Comparison of ENCODE assay signal across 8 cellular contexts in genomic region chr3:5186089-5186853, GRCh38. TPM values are rescaled to one million over a fixed set of nuclear protein-coding genes. Genes with fewer than 3 reads are reported as not detected.
A peak's percentile ranks its signal among the peaks of the same experiment; 100 is the strongest.
DNase-seq lines count a peak whose midpoint lies in the region.

No MANE protein-coding gene starts in this region.

- H3K14ac ChIP-seq in neuronal stem cell (ENCODE audit: low read length), result no peak overlapping the region

- peaks cover 27% of the 10 kb centered on the region for H3K4me1 Mint-ChIP-seq in activated naive CD4-positive, alpha-beta T cell treated with anti-CD3 and anti-CD28 coated beads, Interleukin-2, amount 50 U/mL, for 24 hours

- H3K27ac ChIP-seq in HUES48 (ENCODE audit: low read depth, low read length), result peak overlapping the region; percentile 6
- peak overlapping the region; percentile 34 to 56 for H3K27ac ChIP-seq in mucosa of rectum (ENCODE audit: low read depth in 2 of 2, low read length in 2 of 2)
- no peak overlapping the region for H3K27ac ChIP-seq in neuronal stem cell (replicated peaks; ENCODE audit: low read length)

- peak overlapping the region; percentile 30 for H3K27ac Mint-ChIP-seq in activated naive CD4-positive, alpha-beta T cell treated with anti-CD3 and anti-CD28 coated beads, Interleukin-2, amount 50 U/mL, for 24 hours

- peaks cover 3% of the 10 kb centered on the region for H3K27me3 ChIP-seq in HUES48 (ENCODE audit: control insufficient read depth, insufficient read depth, low read length)
- H3K27me3 ChIP-seq in adipocyte (replicated peaks; ENCODE audit: control insufficient read depth, insufficient read depth, low read length), result no peaks in the 10 kb centered on the region
- no peaks in the 10 kb centered on the region for H3K27me3 ChIP-seq in mucosa of rectum (ENCODE audit: control insufficient read depth in 2 of 2, insufficient read depth in 2 of 2, low read length in 2 of 2)
- no peaks in the 10 kb centered on the region for H3K27me3 ChIP-seq in neuronal stem cell (ENCODE audit: control insufficient read depth in 3 of 3, insufficient read depth in 3 of 3, low read depth in 1 of 3, low read length in 3 of 3)

- H2AK5ac ChIP-seq in neuronal stem cell (ENCODE audit: low read depth, low read length), result no peak overlapping the region

- no peak overlapping the region for H2BK5ac ChIP-seq in neuronal stem cell (ENCODE audit: low read length)

- H3K4me1 ChIP-seq in HUES48 (ENCODE audit: control insufficient read depth, insufficient read depth, low read length), result peaks cover 17% of the 10 kb centered on the region; the same call in 1 of the 2 replicates
- peaks cover 26% of the 10 kb centered on the region for H3K4me1 ChIP-seq in adipocyte (ENCODE audit: control insufficient read depth, insufficient read depth, low read length)
- H3K4me1 ChIP-seq in mucosa of rectum (ENCODE audit: control insufficient read depth in 2 of 2, insufficient read depth in 2 of 2, low read length in 2 of 2), result peaks cover 8 to 16% of the 10 kb centered on the region in 2 donors
- peaks cover 3 to 5% of the 10 kb centered on the region in 2 donors for H3K4me1 ChIP-seq in neuronal stem cell (ENCODE audit: control insufficient read depth in 2 of 2, insufficient read depth in 1 of 2, low read depth in 1 of 2, low read length in 2 of 2)

- no peaks in the 10 kb centered on the region for H3K27me3 Mint-ChIP-seq in activated naive CD4-positive, alpha-beta T cell treated with anti-CD3 and anti-CD28 coated beads, Interleukin-2, amount 50 U/mL, for 24 hours

- no peaks in the 10 kb centered on the region for H3K9me3 Mint-ChIP-seq in activated naive CD4-positive, alpha-beta T cell treated with anti-CD3 and anti-CD28 coated beads, Interleukin-2, amount 50 U/mL, for 24 hours

- peaks cover 7% of the 10 kb centered on the region; the same call in 1 of the 2 replicates for H3K36me3 ChIP-seq in HUES48 (ENCODE audit: control insufficient read depth, insufficient read depth, low read length)
- H3K36me3 ChIP-seq in adipocyte (ENCODE audit: control insufficient read depth, insufficient read depth, low read length, severe bottlenecking), result peaks cover 11% of the 10 kb centered on the region
- peaks cover 6 to 9% of the 10 kb centered on the region in 2 donors for H3K36me3 ChIP-seq in mucosa of rectum (ENCODE audit: control insufficient read depth in 2 of 2, insufficient read depth in 2 of 2, low read length in 2 of 2)
- H3K36me3 ChIP-seq in neuronal stem cell (replicated peaks in 1 of 2; ENCODE audit: control insufficient read depth in 2 of 2, insufficient read depth in 2 of 2, low read length in 2 of 2), result peaks cover 0 to 22% of the 10 kb centered on the region in 2 donors

- no peak overlapping the region for H3K4ac ChIP-seq in neuronal stem cell (ENCODE audit: low read length)

- H3K9ac ChIP-seq in HUES48 (ENCODE audit: low read depth, low read length), result no peak overlapping the region
- H3K9ac ChIP-seq in adipocyte (ENCODE audit: low read length), result peak overlapping the region; percentile 95
- H3K9ac ChIP-seq in mucosa of rectum (ENCODE audit: low read depth in 1 of 2, low read length in 2 of 2), result peak overlapping the region; percentile 5 to 85
- no peak overlapping the region for H3K9ac ChIP-seq in neuronal stem cell (ENCODE audit: low read depth, low read length, poor library complexity)

- no peaks in the 10 kb centered on the region for H3K9me3 ChIP-seq in HUES48 (ENCODE audit: control insufficient read depth, insufficient read depth, low read length)
- H3K9me3 ChIP-seq in adipocyte (ENCODE audit: control insufficient read depth, low read length), result no peaks in the 10 kb centered on the region
- no peaks in the 10 kb centered on the region for H3K9me3 ChIP-seq in mucosa of rectum (ENCODE audit: control insufficient read depth in 2 of 2, low read length in 2 of 2)
- no peaks in the 10 kb centered on the region for H3K9me3 ChIP-seq in neuronal stem cell (replicated peaks in 1 of 2; ENCODE audit: control insufficient read depth in 2 of 2, insufficient read depth in 1 of 2, low read depth in 1 of 2, low read length in 2 of 2)

- H3K23ac ChIP-seq in neuronal stem cell (ENCODE audit: low read depth, low read length, poor library complexity), result no peak overlapping the region

- peak overlapping the region; percentile 93 for H3K4me3 ChIP-seq in HUES48 (ENCODE audit: low read depth, low read length)
- H3K4me3 ChIP-seq in adipocyte (ENCODE audit: low read length), result peak overlapping the region; percentile 90
- peak overlapping the region; percentile 78 to 89 for H3K4me3 ChIP-seq in mucosa of rectum (ENCODE audit: low read length in 2 of 2)
- peak overlapping the region in 1 of 2 donors; percentile 49 for H3K4me3 ChIP-seq in neuronal stem cell (ENCODE audit: low read length in 2 of 2)

- no peak overlapping the region for H3K4me2 ChIP-seq in neuronal stem cell (ENCODE audit: insufficient read depth, low read length, poor library complexity, severe bottlenecking)

- H3K79me1 ChIP-seq in neuronal stem cell (ENCODE audit: low read depth, low read length), result peaks cover 3% of the 10 kb centered on the region

- no CpG with 5 or more reads among the region's 6 CpGs for WGBS in neuronal stem cell (ENCODE audit: extremely low coverage in 2 of 2, insufficient read length in 2 of 2, insufficient replicate concordance in 1 of 2), 2 donors

- no peak overlapping the region for H4K8ac ChIP-seq in neuronal stem cell (ENCODE audit: low read depth, low read length)

- no peak overlapping the region for H2BK12ac ChIP-seq in neuronal stem cell (ENCODE audit: low read length)

- peak overlapping the region; percentile 97 for H3K4me3 Mint-ChIP-seq in activated naive CD4-positive, alpha-beta T cell treated with anti-CD3 and anti-CD28 coated beads, Interleukin-2, amount 50 U/mL, for 24 hours

- no peak overlapping the region for H2BK120ac ChIP-seq in neuronal stem cell (ENCODE audit: low read depth, low read length)

- no peak overlapping the region for H3K18ac ChIP-seq in neuronal stem cell (ENCODE audit: low read length)

- H2BK15ac ChIP-seq in neuronal stem cell (ENCODE audit: low read length), result no peak overlapping the region

- peaks cover 9% of the 10 kb centered on the region for H3K36me3 Mint-ChIP-seq in activated naive CD4-positive, alpha-beta T cell treated with anti-CD3 and anti-CD28 coated beads, Interleukin-2, amount 50 U/mL, for 24 hours

- no peak for DNase-seq in activated naive CD4-positive, alpha-beta T cell treated with anti-CD3 and anti-CD28 coated beads, Interleukin-2, amount 50 U/mL, for 16 hours
- DNase-seq in adipocyte (ENCODE audit: low read depth) (no peak), neuronal stem cell (ENCODE audit: low spot score) (no peak), COLO668 (lab: John Stamatoyannopoulos, UW; ENCODE audit: unreplicated experiment) (no peak)
- no peak for DNase-seq in stimulated activated CD4-positive, alpha-beta T cell treated with anti-CD3 and anti-CD28 coated beads, Interleukin-4, amount 100 ng/mL, for 1 hour

- H4K91ac ChIP-seq in neuronal stem cell (ENCODE audit: low read depth, low read length, poor library complexity), result no peak overlapping the region

- H2AFZ ChIP-seq in neuronal stem cell (ENCODE audit: low read length), result no peak overlapping the region

RNA-seq across cellular contexts. Expression of gene EDEM1, which starts 1.2 kb away (rescaled TPM):
- 7.8 TPM for polyA plus RNA-seq in neuronal stem cell (2013, experiment 1 of 2)
- polyA plus RNA-seq in neuronal stem cell (2013, experiment 2 of 2), result 8.3 TPM

Comparison
In these comparisons a context has a peak if more than half of its experiments do, and no peak if none do; other contexts are left out.
1. H3K9ac ChIP-seq: peak in adipocyte (single experiment) and mucosa of rectum (2 of 2); none in HUES48 (single experiment) and neuronal stem cell (single experiment).